25 cellular contexts compared by ENCODE assay signal in genomic region chr7:25885057-25885576, GRCh38.
"Had no signal": no experiment of that assay in that cellular context is flagged by ENCODE, and none has a peak within 500 bp of the region (broad histone marks: within the 10 kb centered on the region; RNA-seq: fewer than 3 reads in every experiment).

No MANE protein-coding gene starts in this region.

- H3K4me3 Mint-ChIP-seq: activated CD4-positive, alpha-beta memory T cell treated with anti-CD3 and anti-CD28 coated beads, Interleukin-2, amount 10 ng/mL, durations not matched to agents 7 days and 5 days; activated naive CD4-positive, alpha-beta T cell treated with anti-CD3 and anti-CD28 coated beads, Interleukin-2, amount 50 U/mL, for 24 hours; T-helper 2 cell treated with Interferon-gamma antibody and Interleukin-4, amounts not matched to agents 5 μg/mL and 100 μg/mL, for 36 hours; WTC11 had no signal

- H3K36me3 ChIP-seq: breast epithelium, colonic mucosa, SJSA1 had no signal

- H3K4me1 Mint-ChIP-seq: activated naive CD4-positive, alpha-beta T cell treated with anti-CD3 and anti-CD28 coated beads, Interleukin-2, amount 50 U/mL, for 24 hours had no signal

- H3K9me3 ChIP-seq: breast epithelium, colonic mucosa, SJSA1 had no signal

- H3K27ac Mint-ChIP-seq: activated CD4-positive, alpha-beta memory T cell treated with anti-CD3 and anti-CD28 coated beads, Interleukin-2, amount 10 ng/mL, durations not matched to agents 7 days and 5 days; activated naive CD4-positive, alpha-beta T cell treated with anti-CD3 and anti-CD28 coated beads, Interleukin-2, amount 50 U/mL, for 24 hours; T-helper 2 cell treated with Interferon-gamma antibody and Interleukin-4, amounts not matched to agents 5 μg/mL and 100 μg/mL, for 36 hours; WTC11 had no signal

- H3K27ac ChIP-seq: breast epithelium, colonic mucosa, SJSA1 had no signal

- H3K4me1 ChIP-seq: breast epithelium, colonic mucosa, SJSA1 had no signal

- H3K4me3 ChIP-seq: breast epithelium, colonic mucosa, SJSA1 had no signal

- DNase-seq: activated CD4-positive, alpha-beta memory T cell treated with anti-CD3 and anti-CD28 coated beads, Interleukin-2, amount 10 ng/mL, durations not matched to agents 7 days and 5 days; activated CD4-positive, alpha-beta T cell treated with anti-CD3 and anti-CD28 coated beads for 1 hour; activated CD4-positive, alpha-beta T cell treated with anti-CD3 and anti-CD28 coated beads, Interleukin-2, amount 50 U/mL, for 1 hour; activated naive CD4-positive, alpha-beta T cell; activated T-cell treated with anti-CD3 and anti-CD28 coated beads for 4 hours; activated T-cell treated with anti-CD3 and anti-CD28 coated beads, Interleukin-2, amount 50 U/mL, for 48 hours; aorta; colonic mucosa; KBM-7; NCI-H1092; NCI-H1417; NCI-H1694 treated with DMSO at 0.1 percent for 48 hours; NCI-H2029 treated with DMSO at 0.1 percent for 48 hours; NCI-H2227 treated with DMSO at 0.1 percent for 48 hours; NCI-H446 treated with DMSO at 0.1 percent for 48 hours; NCI-H524 treated with DMSO at 0.1 percent for 48 hours; PC-3; SHP77; SW 1271 had no signal

- ATAC-seq: PC-3, SK-N-SH treated with all-trans-retinoic acid at 6 μM for 48 hours, WTC11 had no signal

- H3K36me3 Mint-ChIP-seq: activated naive CD4-positive, alpha-beta T cell treated with anti-CD3 and anti-CD28 coated beads, Interleukin-2, amount 50 U/mL, for 24 hours; WTC11 had no signal

- H3K9me3 Mint-ChIP-seq: activated CD4-positive, alpha-beta memory T cell treated with anti-CD3 and anti-CD28 coated beads, Interleukin-2, amount 10 ng/mL, durations not matched to agents 7 days and 5 days; activated naive CD4-positive, alpha-beta T cell treated with anti-CD3 and anti-CD28 coated beads, Interleukin-2, amount 50 U/mL, for 24 hours; T-helper 2 cell treated with Interferon-gamma antibody and Interleukin-4, amounts not matched to agents 5 μg/mL and 100 μg/mL, for 36 hours; WTC11 had no signal
